Comparison of ENCODE assay signal across 19 cellular contexts in the genomic region with DNA sequence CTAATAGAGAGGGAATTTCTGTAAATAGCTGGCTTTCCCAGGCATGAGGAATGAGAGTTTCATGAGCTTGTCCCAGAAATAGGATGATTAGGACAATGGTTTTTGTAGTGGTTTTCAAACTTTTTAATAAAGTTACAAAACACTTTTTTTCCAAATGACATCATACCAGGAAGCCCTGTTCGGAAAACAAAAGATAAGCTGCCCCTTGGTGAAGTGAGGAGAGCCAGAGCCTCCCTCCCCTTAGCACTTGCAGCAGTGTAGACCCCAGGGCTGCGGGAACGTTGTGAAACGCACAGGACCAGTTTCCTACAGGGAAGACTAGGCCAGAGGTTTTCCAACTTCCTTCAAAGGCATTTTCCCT.
"Had no signal": no experiment of that assay in that cellular context is flagged by ENCODE, and none has a peak within 500 bp of the region (broad histone marks: within the 10 kb centered on the region; RNA-seq: fewer than 3 reads in every experiment).

No MANE protein-coding gene starts in this region.

- H3K27ac Mint-ChIP-seq: activated CD4-positive, alpha-beta memory T cell treated with anti-CD3 and anti-CD28 coated beads, Interleukin-2, amount 10 ng/mL, durations not matched to agents 7 days and 5 days; activated CD8-positive, alpha-beta memory T cell treated with anti-CD3 and anti-CD28 coated beads, Interleukin-2, amount 10 ng/mL, durations not matched to agents 7 days and 5 days; activated T-helper 2 cell treated with anti-CD3 and anti-CD28 coated beads, Interferon-gamma antibody, Interleukin-2, Interleukin-4, amounts not matched to agents 10 μg/mL and 5 μg/mL and 100 μg/mL, durations not matched to agents 14 hours and 24 hours and 36 hours; mesothelial cell of epicardium had no signal

- H3K9me3 ChIP-seq: adrenal gland, lower lobe of right lung, sigmoid colon, thyroid gland had no signal

- ATAC-seq: activated CD8-positive, alpha-beta memory T cell treated with anti-CD3 and anti-CD28 coated beads, Interleukin-2, amount 10 ng/mL, durations not matched to agents 7 days and 5 days; lower lobe of right lung; natural killer cell treated with Interleukin-12 subunit alpha and Interleukin-12 subunit beta and Interleukin-15 and Interleukin-18, amount 100 ng/mL, for 72 hours had no signal

- FAIRE-seq: bronchial epithelial cell, frontal cortex, keratinocyte had no signal

- H3K4me3 Mint-ChIP-seq: activated CD4-positive, alpha-beta memory T cell treated with anti-CD3 and anti-CD28 coated beads, Interleukin-2, amount 10 ng/mL, durations not matched to agents 7 days and 5 days; activated CD8-positive, alpha-beta memory T cell treated with anti-CD3 and anti-CD28 coated beads, Interleukin-2, amount 10 ng/mL, durations not matched to agents 7 days and 5 days; mesothelial cell of epicardium; natural killer cell treated with Interleukin-12 subunit alpha and Interleukin-12 subunit beta and Interleukin-15 and Interleukin-18, amount 100 ng/mL, for 72 hours had no signal

- H3K27ac ChIP-seq: adrenal gland, lower lobe of right lung, sigmoid colon, thyroid gland, WERI-Rb-1 had no signal

- H3K27me3 Mint-ChIP-seq: activated CD4-positive, alpha-beta memory T cell treated with anti-CD3 and anti-CD28 coated beads, Interleukin-2, amount 10 ng/mL, durations not matched to agents 7 days and 5 days; activated CD8-positive, alpha-beta memory T cell treated with anti-CD3 and anti-CD28 coated beads, Interleukin-2, amount 10 ng/mL, durations not matched to agents 7 days and 5 days; natural killer cell treated with Interleukin-12 subunit alpha and Interleukin-12 subunit beta and Interleukin-15 and Interleukin-18, amount 100 ng/mL, for 72 hours had no signal

- DNase-seq: activated CD4-positive, alpha-beta memory T cell treated with anti-CD3 and anti-CD28 coated beads, Interleukin-2, amount 10 ng/mL, durations not matched to agents 7 days and 5 days; activated CD4-positive, alpha-beta T cell treated with anti-CD3 and anti-CD28 coated beads for 1 hour; activated CD8-positive, alpha-beta memory T cell treated with anti-CD3 and anti-CD28 coated beads, Interleukin-2, amount 10 ng/mL, durations not matched to agents 7 days and 5 days; activated naive CD4-positive, alpha-beta T cell treated with anti-CD3 and anti-CD28 coated beads, Interleukin-2, amount 50 U/mL, for 16 hours; activated T-cell treated with anti-CD3 and anti-CD28 coated beads, Interleukin-2, amount 50 U/mL, for 1 hour; adrenal gland; lower lobe of right lung; sigmoid colon; stimulated activated CD4-positive, alpha-beta T cell treated with anti-CD3 and anti-CD28 coated beads, Interleukin-4, amount 100 ng/mL, for 4 hours; stimulated activated naive CD4-positive, alpha-beta T cell treated with Interleukin-2 at 50 U/mL for 16 hours; T-helper 2 cell; thyroid gland; WERI-Rb-1 had no signal

- H3K4me3 ChIP-seq: adrenal gland, lower lobe of right lung, sigmoid colon, thyroid gland had no signal

- H3K9me3 Mint-ChIP-seq: activated CD4-positive, alpha-beta memory T cell treated with anti-CD3 and anti-CD28 coated beads, Interleukin-2, amount 10 ng/mL, durations not matched to agents 7 days and 5 days; activated T-helper 2 cell treated with anti-CD3 and anti-CD28 coated beads, Interferon-gamma antibody, Interleukin-2, Interleukin-4, amounts not matched to agents 10 μg/mL and 5 μg/mL and 100 μg/mL, durations not matched to agents 14 hours and 24 hours and 36 hours; mesothelial cell of epicardium; natural killer cell treated with Interleukin-12 subunit alpha and Interleukin-12 subunit beta and Interleukin-15 and Interleukin-18, amount 100 ng/mL, for 72 hours had no signal

- H3K27me3 ChIP-seq: adrenal gland, sigmoid colon, thyroid gland had no signal
